ENCODE assay signal across 16 cellular contexts in genomic region chr2:65114921-65115320, GRCh38. TPM values are rescaled to one million over a fixed set of nuclear protein-coding genes. Genes with fewer than 3 reads are reported as not detected.
A peak's percentile ranks its signal among the peaks of the same experiment; 100 is the strongest.
DNase-seq lines count a peak whose midpoint lies in the region; ATAC-seq, FAIRE-seq and TF ChIP-seq lines count a peak whose summit lies in the region.
"Had no signal": no experiment of that assay in that cellular context is flagged by ENCODE, and none has a peak within 500 bp of the region (broad histone marks: within the 10 kb centered on the region; RNA-seq: fewer than 3 reads in every experiment).

No MANE protein-coding gene starts in this region.

- peak overlapping the region; percentile 4 for H3K27ac Mint-ChIP-seq in chondrocyte (ENCODE audit: unreplicated experiment)
- H3K27ac Mint-ChIP-seq: H9 had no signal

- CTCF ChIA-PET in HepG2 (lab: Yijun Ruan, JAX; ENCODE audit: low intra/inter-chr PET ratio, low total read pairs) (no interaction called here), Panc1 (lab: Charles Lee) (no interaction called here)

- H3K9me3 Mint-ChIP-seq in chondrocyte (ENCODE audit: low read depth): no peaks in the 10 kb centered on the region
- H3K9me3 Mint-ChIP-seq: H9 had no signal

- no peak for TF ChIP-seq POLR2A in HepG2 (IDR thresholded peaks at IDR 0.05; ENCODE audit: insufficient read depth in 1 of 2, low read depth in 2 of 2, low read length in 2 of 2)
- TF ChIP-seq POLR2A in right lobe of liver (IDR thresholded peaks at IDR 0.05): no peak
- TF ChIP-seq POLR2A in tibial nerve (IDR thresholded peaks at IDR 0.05): no peak

- no peak overlapping the region for H3K4me2 ChIP-seq in HepG2 (ENCODE audit: low read depth, low read length)

- H3K36me3 ChIP-seq in HepG2 (replicated peaks in 1 of 2; ENCODE audit: control insufficient read depth in 1 of 2, insufficient read depth in 2 of 2, low read length in 2 of 2): peaks cover 3 to 13% of the 10 kb centered on the region in 2 experiments
- no peaks in the 10 kb centered on the region for H3K36me3 ChIP-seq in right lobe of liver
- H3K36me3 ChIP-seq in Panc1 (ENCODE audit: control insufficient read depth, insufficient read depth, low read length): no peaks in the 10 kb centered on the region
- H3K36me3 ChIP-seq in tibial nerve: no peaks in the 10 kb centered on the region
- H3K36me3 ChIP-seq: BE2C had no signal

- H3K79me2 ChIP-seq in HepG2 (ENCODE audit: insufficient read depth, low read length): peaks cover 98% of the 10 kb centered on the region

- H3K9ac ChIP-seq in HepG2 (ENCODE audit: insufficient read depth, low read depth, low read length): no peak overlapping the region

- TF ChIP-seq EP300 in HepG2 (IDR thresholded peaks at IDR 0.05; ENCODE audit: low read depth in 2 of 2, low read length in 2 of 2) (no peak), HepG2 (CRISPR knock-in tag; IDR thresholded peaks at IDR 0.05; ENCODE audit: borderline replicate concordance) (no peak), tibial nerve (IDR thresholded peaks at IDR 0.05) (no peak)

- no peak overlapping the region for H2AFZ ChIP-seq in HepG2 (ENCODE audit: low read length)

- intact Hi-C loops in HepG2 (cut with micrococcal nuclease; ENCODE audit: unreplicated experiment): no loop called here
- intact Hi-C loops in right lobe of liver (cut with DNase I): no loop called here
- intact Hi-C loops in Panc1 (cut with micrococcal nuclease; ENCODE audit: unreplicated experiment): no loop called here

- no peaks in the 10 kb centered on the region for H3K36me3 Mint-ChIP-seq in chondrocyte (ENCODE audit: low read depth)

- H3K4me3 ChIP-seq in HepG2 (replicated peaks in 1 of 3; ENCODE audit: insufficient read depth in 1 of 3, low read depth in 2 of 3, low read length in 3 of 3): no peak overlapping the region
- no peak overlapping the region for H3K4me3 ChIP-seq in right lobe of liver
- no peak overlapping the region for H3K4me3 ChIP-seq in Panc1 (ENCODE audit: low read depth in 2 of 2, low read length in 2 of 2)
- no peak overlapping the region for H3K4me3 ChIP-seq in tibial nerve

- H3K27ac ChIP-seq in HepG2 (ENCODE audit: extremely low read length, insufficient read depth, low read length): no peak overlapping the region
- H3K27ac ChIP-seq in right lobe of liver: no peak overlapping the region
- H3K27ac ChIP-seq in Panc1 (ENCODE audit: low read length): no peak overlapping the region
- no peak overlapping the region for H3K27ac ChIP-seq in tibial nerve
- H3K27ac ChIP-seq: C4-2B had no signal

- POLR2A ChIA-PET in HepG2 (lab: Yijun Ruan, JAX) (no interaction called here), Panc1 (lab: Charles Lee) (no interaction called here)

- H3K9me3 ChIP-seq in HepG2 (ENCODE audit: low read length) (no peaks in the 10 kb centered on the region), right lobe of liver (no peaks in the 10 kb centered on the region), Panc1 (ENCODE audit: control insufficient read depth, insufficient read depth, low read depth, low read length) (no peaks in the 10 kb centered on the region), tibial nerve (no peaks in the 10 kb centered on the region)
- H3K9me3 ChIP-seq: BE2C had no signal

- no peak for DNase-seq in HepG2 (ENCODE audit: low spot score)
- DNase-seq in right lobe of liver: no peak
- no peak for DNase-seq in Panc1 (ENCODE audit: low read depth, low spot score)
- DNase-seq in chondrocyte (ENCODE audit: low spot score): no peak
- no peak for DNase-seq in NCI-H524 treated with DMSO at 0.1 percent for 48 hours (lab: John Stamatoyannopoulos, UW)
- no peak for DNase-seq in tibial nerve (ENCODE audit: low spot score in 2 of 2)
- no peak for DNase-seq in activated effector memory CD4-positive, alpha-beta T cell treated with anti-CD3 and anti-CD28 coated beads, Interleukin-2, amount 50 U/mL, for 16 hours
- DNase-seq: BE2C, Calu3, DMS 273 treated with DMSO at 0.1 percent for 48 hours, GOT3, H9, IMR-90 had no signal

- H3K4me1 Mint-ChIP-seq in chondrocyte (ENCODE audit: low read depth): peaks cover 47% of the 10 kb centered on the region

- TF ChIP-seq CTCF in HepG2 (CRISPR knock-in tag; IDR thresholded peaks at IDR 0.05): no peak
- no peak for TF ChIP-seq CTCF in right lobe of liver (IDR thresholded peaks at IDR 0.05)
- TF ChIP-seq CTCF in Panc1 (IDR thresholded peaks at IDR 0.05): no peak
- TF ChIP-seq CTCF in chondrocyte (IDR thresholded peaks at IDR 0.05): no peak
- TF ChIP-seq CTCF in tibial nerve (IDR thresholded peaks at IDR 0.05): no peak

- no peak overlapping the region for H3K4me3 Mint-ChIP-seq in chondrocyte (ENCODE audit: unreplicated experiment)
- H3K4me3 Mint-ChIP-seq: H9 had no signal

- no peaks in the 10 kb centered on the region for H3K27me3 Mint-ChIP-seq in chondrocyte (ENCODE audit: low read depth)

- peaks cover 94% of the 10 kb centered on the region for H4K20me1 ChIP-seq in HepG2 (ENCODE audit: insufficient read depth, low read length)

- H3K27me3 ChIP-seq in HepG2 (ENCODE audit: control insufficient read depth in 1 of 2, insufficient read depth in 2 of 2, low read length in 2 of 2): no peaks in the 10 kb centered on the region
- H3K27me3 ChIP-seq in right lobe of liver: no peaks in the 10 kb centered on the region
- no peaks in the 10 kb centered on the region for H3K27me3 ChIP-seq in Panc1 (ENCODE audit: control insufficient read depth, insufficient read depth, low read length)
- no peaks in the 10 kb centered on the region for H3K27me3 ChIP-seq in tibial nerve
- H3K27me3 ChIP-seq: BE2C had no signal

- FAIRE-seq in HepG2 (lab: Jason Lieb, UNC): no peak
- FAIRE-seq: A204.1, GM12891 had no signal

- ATAC-seq in HepG2 (no peak), right lobe of liver (no peak), Panc1 (no peak)

- no peak for TF ChIP-seq RAD21 in HepG2 (CRISPR knock-in tag; IDR thresholded peaks at IDR 0.05)

- in situ Hi-C loops in HepG2 (cut with HindIII; ENCODE audit: extremely low pct_ligation_motif_present, low pct_unique_long_range_greater_than_20kb): no loop called here
- in situ Hi-C loops in Panc1 (cut with HindIII; ENCODE audit: low pct_unique_long_range_greater_than_20kb, low sequenced_read_pairs): no loop called here

- H3K4me1 ChIP-seq in HepG2 (ENCODE audit: insufficient read depth, low read length): peaks cover 47% of the 10 kb centered on the region
- peaks cover 0 to 53% (median 10%) of the 10 kb centered on the region in 4 donors for H3K4me1 ChIP-seq in right lobe of liver
- H3K4me1 ChIP-seq in Panc1 (ENCODE audit: control insufficient read depth, insufficient read depth, low read length): no peaks in the 10 kb centered on the region
- H3K4me1 ChIP-seq in tibial nerve: peaks cover 0 to 67% (median 23%) of the 10 kb centered on the region in 4 donors
- H3K4me1 ChIP-seq: BE2C had no signal

- BruUV-seq in HepG2 (replicated peaks; lab: Mats Ljungman, UMichigan) (TSS peak; percentile 11), Panc1 (replicated peaks; lab: Mats Ljungman, UMichigan) (TSS peak; percentile 17)

RNA-seq across cellular contexts. Expression of gene RAB1A, which starts 15.0 kb away (rescaled TPM):
- total RNA-seq in HepG2 (2016; rRNA removed; fragmentation: Illumina TruSeq; extraction: Trizol) (206 and 311 TPM in 2 replicates), right lobe of liver (100 to 1,000 TPM in 1 of 6 experiments, 10 to 100 TPM in 5; 65.0 to 119 (median 81.3) TPM), Panc1 (2021; ENCODE audit: unreplicated experiment) (128 TPM), chondrocyte (183 to 202 TPM (median 192 TPM) in 3 replicates), tibial nerve (10 to 100 TPM; 69.6 to 93.0 (median 81.6) TPM)
- total RNA-seq in HepG2 (2016; cell fraction: cytosol; rRNA removed; fragmentation: Illumina TruSeq; extraction: Trizol; ENCODE audit: low read depth): 27.8 and 28.9 TPM in 2 replicates
- total RNA-seq in HepG2 (2016; cell fraction: insoluble cytoplasmic fraction; rRNA removed; fragmentation: Illumina TruSeq; extraction: Trizol): 208 and 306 TPM in 2 replicates
- total RNA-seq in HepG2 (2016; cell fraction: membrane; rRNA removed; fragmentation: Illumina TruSeq; extraction: Trizol): 98.9 and 106 TPM in 2 replicates
- 101 and 108 TPM in 2 replicates for total RNA-seq in HepG2 (2016; cell fraction: nucleus; rRNA removed; fragmentation: Illumina TruSeq; extraction: Trizol)
- polyA plus RNA-seq in HepG2 (2011; rRNA removed): 174 and 226 TPM in 2 replicates
- 101 and 153 TPM in 2 replicates for polyA plus RNA-seq in HepG2 (2011; cell fraction: cytosol; rRNA removed)
- 26.7 and 44.5 TPM in 2 replicates for polyA plus RNA-seq in HepG2 (2011; cell fraction: nucleus; rRNA removed)
- polyA plus RNA-seq in HepG2 (2012): 237 and 266 TPM in 2 replicates
- 46.4 and 51.5 TPM in 2 replicates for polyA plus RNA-seq in HepG2 (2016; cell fraction: cytosol; fragmentation: Illumina TruSeq; extraction: Trizol; ENCODE audit: low read depth)
- 489 and 498 TPM in 2 replicates for polyA plus RNA-seq in HepG2 (2016; cell fraction: insoluble cytoplasmic fraction; fragmentation: Illumina TruSeq; extraction: Trizol; ENCODE audit: low read depth)
- 122 and 126 TPM in 2 replicates for polyA plus RNA-seq in HepG2 (2016; cell fraction: membrane; fragmentation: Illumina TruSeq; extraction: Trizol; ENCODE audit: low read depth)
- 219 and 228 TPM in 2 replicates for polyA plus RNA-seq in HepG2 (2016; cell fraction: nucleus; fragmentation: Illumina TruSeq; extraction: Trizol; ENCODE audit: insufficient read depth, low read depth)
- 26.5 and 48.9 TPM in 2 replicates for polyA minus RNA-seq in HepG2 (2011; rRNA and poly(A)+ RNA removed; ENCODE audit: low replicate concordance)
- 83.1 and 93.6 TPM in 2 replicates for polyA minus RNA-seq in HepG2 (2011; cell fraction: cytosol; rRNA and poly(A)+ RNA removed)
- polyA minus RNA-seq in HepG2 (2011; cell fraction: nucleus; rRNA and poly(A)+ RNA removed): 58.2 and 71.1 TPM in 2 replicates
- polyA plus RNA-seq in Panc1 (2012; ENCODE audit: insufficient read length): 124 TPM

RNA-seq across cellular contexts. Expression of gene CEP68, which starts 58.7 kb away (rescaled TPM):
- total RNA-seq in HepG2 (2016; rRNA removed; fragmentation: Illumina TruSeq; extraction: Trizol): 5.7 TPM in 2 replicates
- 1.9 TPM in 2 replicates for total RNA-seq in HepG2 (2016; cell fraction: cytosol; rRNA removed; fragmentation: Illumina TruSeq; extraction: Trizol; ENCODE audit: low read depth)
- 5.6 and 6.0 TPM in 2 replicates for total RNA-seq in HepG2 (2016; cell fraction: insoluble cytoplasmic fraction; rRNA removed; fragmentation: Illumina TruSeq; extraction: Trizol)
- 3.4 and 4.0 TPM in 2 replicates for total RNA-seq in HepG2 (2016; cell fraction: membrane; rRNA removed; fragmentation: Illumina TruSeq; extraction: Trizol)
- total RNA-seq in HepG2 (2016; cell fraction: nucleus; rRNA removed; fragmentation: Illumina TruSeq; extraction: Trizol): 7.9 and 8.3 TPM in 2 replicates
- polyA plus RNA-seq in HepG2 (2011; rRNA removed): 9.3 and 12.5 TPM in 2 replicates
- 4.1 and 4.8 TPM in 2 replicates for polyA plus RNA-seq in HepG2 (2011; cell fraction: cytosol; rRNA removed)
- polyA plus RNA-seq in HepG2 (2011; cell fraction: nucleus; rRNA removed): 13.9 and 15.6 TPM in 2 replicates
- polyA plus RNA-seq in HepG2 (2012): 5.5 and 6.4 TPM in 2 replicates
- 1.7 and 2.8 TPM in 2 replicates for polyA plus RNA-seq in HepG2 (2016; cell fraction: cytosol; fragmentation: Illumina TruSeq; extraction: Trizol; ENCODE audit: low read depth)
- 5.5 and 8.7 TPM in 2 replicates for polyA plus RNA-seq in HepG2 (2016; cell fraction: insoluble cytoplasmic fraction; fragmentation: Illumina TruSeq; extraction: Trizol; ENCODE audit: low read depth)
- 3.2 and 3.8 TPM in 2 replicates for polyA plus RNA-seq in HepG2 (2016; cell fraction: membrane; fragmentation: Illumina TruSeq; extraction: Trizol; ENCODE audit: low read depth)
- 8.7 and 9.2 TPM in 2 replicates for polyA plus RNA-seq in HepG2 (2016; cell fraction: nucleus; fragmentation: Illumina TruSeq; extraction: Trizol; ENCODE audit: insufficient read depth, low read depth)
- 8.4 and 44.8 TPM in 2 replicates for polyA minus RNA-seq in HepG2 (2011; rRNA and poly(A)+ RNA removed; ENCODE audit: low replicate concordance)
- polyA minus RNA-seq in HepG2 (2011; cell fraction: cytosol; rRNA and poly(A)+ RNA removed): 5.8 and 6.2 TPM in 2 replicates
- 22.0 and 22.4 TPM in 2 replicates for polyA minus RNA-seq in HepG2 (2011; cell fraction: nucleus; rRNA and poly(A)+ RNA removed)
- 1 to 10 TPM; 1.7 to 4.3 (median 3.2) TPM for total RNA-seq in right lobe of liver
- total RNA-seq in Panc1 (2021; ENCODE audit: unreplicated experiment): 13.3 TPM
- polyA plus RNA-seq in Panc1 (2012; ENCODE audit: insufficient read length): 10.5 TPM
- 9.0 to 13.0 TPM (median 12.2 TPM) in 3 replicates for total RNA-seq in chondrocyte
- total RNA-seq in tibial nerve: 10 to 100 TPM; 21.6 to 40.4 (median 25.2) TPM
